ENCODE assay signal across 1 cellular context in the genomic region with DNA sequence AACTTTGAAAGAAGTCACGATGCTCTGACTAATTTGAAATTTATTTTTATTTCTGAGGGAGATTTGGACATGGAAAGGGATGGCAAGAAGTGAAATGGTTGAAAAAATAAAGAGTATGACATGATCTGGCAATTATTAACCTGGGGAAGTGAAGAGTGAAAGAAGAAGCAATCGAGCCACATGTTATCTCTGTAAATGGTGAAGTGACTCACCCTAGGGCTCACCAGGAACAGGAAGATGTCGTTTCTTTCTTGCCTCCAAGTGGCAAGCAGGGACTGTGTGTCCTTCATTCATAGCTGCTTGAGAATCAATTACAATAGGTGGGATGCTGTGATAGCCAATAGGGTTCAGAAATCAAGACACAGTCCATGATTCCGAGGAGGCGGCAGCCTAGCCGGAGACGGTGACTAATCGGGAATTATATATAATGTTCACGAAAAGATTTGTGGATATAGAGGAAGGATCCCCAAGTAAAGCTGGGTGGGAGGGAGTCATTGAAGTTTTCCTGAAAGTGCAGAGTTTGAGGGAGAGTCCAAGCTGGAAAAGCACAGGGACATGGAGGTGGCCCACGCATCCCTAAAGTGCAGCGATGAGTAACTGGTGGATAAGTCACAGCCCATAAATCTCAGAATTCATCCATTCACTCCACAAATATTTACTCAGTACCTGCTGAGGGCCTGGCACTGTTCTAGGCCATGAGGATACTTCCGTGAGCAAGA.
TF ChIP-seq lines count a peak whose summit lies in the region.

No MANE protein-coding gene starts in this region.

TF ChIP-seq in HepG2, 621 proteins besides CTCF, POLR2A, EP300 and RAD21 (continued from another document and continues in another):
- TF ChIP-seq SOX6 (IDR thresholded peaks at IDR 0.05) (no peak), SOX6 (CRISPR knock-in tag; IDR thresholded peaks at IDR 0.05) (peak; percentile 46), KAT7 (CRISPR knock-in tag; IDR thresholded peaks at IDR 0.05; ENCODE audit: borderline replicate concordance) (no peak), JDP2 (CRISPR knock-in tag; IDR thresholded peaks at IDR 0.05; ENCODE audit: borderline replicate concordance) (no peak), ZNF275 (CRISPR knock-in tag; IDR thresholded peaks at IDR 0.05; ENCODE audit: borderline replicate concordance) (no peak), ZNF850 (CRISPR knock-in tag; conservative IDR thresholded peaks at IDR 0.05) (no peak), RCOR2 (CRISPR knock-in tag; IDR thresholded peaks at IDR 0.05) (peak; percentile 59; the same call in 1 of the 2 replicates), LBX2 (CRISPR knock-in tag; IDR thresholded peaks at IDR 0.05; ENCODE audit: borderline replicate concordance) (no peak), SIX4 (CRISPR knock-in tag; IDR thresholded peaks at IDR 0.05) (0 out of 2 replicates have a peak, but pooled peaks have one; percentile 14), HIC2 (CRISPR knock-in tag; IDR thresholded peaks at IDR 0.05; ENCODE audit: low read depth) (no peak), ATF5 (CRISPR knock-in tag; IDR thresholded peaks at IDR 0.05; ENCODE audit: low read depth) (no peak), KIAA2018 (CRISPR knock-in tag; IDR thresholded peaks at IDR 0.05; ENCODE audit: borderline replicate concordance) (no peak), ARNT (IDR thresholded peaks at IDR 0.05) (no peak), HOXD1 (CRISPR knock-in tag; IDR thresholded peaks at IDR 0.05) (no peak), PRPF4 (IDR thresholded peaks at IDR 0.05; ENCODE audit: low read depth, low read length, poor library complexity, severe bottlenecking) (peak; percentile 27), ZNF34 (CRISPR knock-in tag; IDR thresholded peaks at IDR 0.05; ENCODE audit: borderline replicate concordance) (no peak), ZSCAN21 (CRISPR knock-in tag; IDR thresholded peaks at IDR 0.05; ENCODE audit: borderline replicate concordance) (no peak), ZNF317 (CRISPR knock-in tag; IDR thresholded peaks at IDR 0.05) (no peak), SNAI1 (CRISPR knock-in tag; IDR thresholded peaks at IDR 0.05; ENCODE audit: borderline replicate concordance) (no peak), ZNF230 (CRISPR knock-in tag; IDR thresholded peaks at IDR 0.05) (no peak), KMT2B (CRISPR knock-in tag; IDR thresholded peaks at IDR 0.05) (no peak), ZNF292 (CRISPR knock-in tag; IDR thresholded peaks at IDR 0.05; ENCODE audit: borderline replicate concordance, low read depth) (no peak), PATZ1 (CRISPR knock-in tag; IDR thresholded peaks at IDR 0.05) (no peak), ZNF138 (CRISPR knock-in tag; IDR thresholded peaks at IDR 0.05; ENCODE audit: low read depth) (no peak), MXI1 (IDR thresholded peaks at IDR 0.05; ENCODE audit: borderline replicate concordance, low read depth, low read length) (peak; percentile 5; the same call in 1 of the 3 replicates), TFAP4 (IDR thresholded peaks at IDR 0.05; ENCODE audit: borderline replicate concordance, low read depth) (peak; percentile 60; the same call in 1 of the 2 replicates), GPBP1L1 (CRISPR knock-in tag; IDR thresholded peaks at IDR 0.05) (no peak), ZNF557 (CRISPR knock-in tag; IDR thresholded peaks at IDR 0.05) (no peak), FOXP1 (IDR thresholded peaks at IDR 0.05) (no peak), FOXP1 (CRISPR knock-in tag; IDR thresholded peaks at IDR 0.05) (no peak; the same call in 1 of the 2 replicates), KLF16 (CRISPR knock-in tag; IDR thresholded peaks at IDR 0.05) (peak in 1 of 2 experiments; percentile 52; a peak in 1 of 4 replicates), RXRB (CRISPR knock-in tag; IDR thresholded peaks at IDR 0.05; ENCODE audit: borderline replicate concordance) (peak; percentile 57; the same call in 1 of the 2 replicates)
- TF ChIP-seq, protein P1, sequence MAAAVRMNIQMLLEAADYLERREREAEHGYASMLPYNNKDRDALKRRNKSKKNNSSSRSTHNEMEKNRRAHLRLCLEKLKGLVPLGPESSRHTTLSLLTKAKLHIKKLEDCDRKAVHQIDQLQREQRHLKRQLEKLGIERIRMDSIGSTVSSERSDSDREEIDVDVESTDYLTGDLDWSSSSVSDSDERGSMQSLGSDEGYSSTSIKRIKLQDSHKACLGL (CRISPR knock-in tag; IDR thresholded peaks at IDR 0.05): no peak
- TF ChIP-seq, protein P2, sequence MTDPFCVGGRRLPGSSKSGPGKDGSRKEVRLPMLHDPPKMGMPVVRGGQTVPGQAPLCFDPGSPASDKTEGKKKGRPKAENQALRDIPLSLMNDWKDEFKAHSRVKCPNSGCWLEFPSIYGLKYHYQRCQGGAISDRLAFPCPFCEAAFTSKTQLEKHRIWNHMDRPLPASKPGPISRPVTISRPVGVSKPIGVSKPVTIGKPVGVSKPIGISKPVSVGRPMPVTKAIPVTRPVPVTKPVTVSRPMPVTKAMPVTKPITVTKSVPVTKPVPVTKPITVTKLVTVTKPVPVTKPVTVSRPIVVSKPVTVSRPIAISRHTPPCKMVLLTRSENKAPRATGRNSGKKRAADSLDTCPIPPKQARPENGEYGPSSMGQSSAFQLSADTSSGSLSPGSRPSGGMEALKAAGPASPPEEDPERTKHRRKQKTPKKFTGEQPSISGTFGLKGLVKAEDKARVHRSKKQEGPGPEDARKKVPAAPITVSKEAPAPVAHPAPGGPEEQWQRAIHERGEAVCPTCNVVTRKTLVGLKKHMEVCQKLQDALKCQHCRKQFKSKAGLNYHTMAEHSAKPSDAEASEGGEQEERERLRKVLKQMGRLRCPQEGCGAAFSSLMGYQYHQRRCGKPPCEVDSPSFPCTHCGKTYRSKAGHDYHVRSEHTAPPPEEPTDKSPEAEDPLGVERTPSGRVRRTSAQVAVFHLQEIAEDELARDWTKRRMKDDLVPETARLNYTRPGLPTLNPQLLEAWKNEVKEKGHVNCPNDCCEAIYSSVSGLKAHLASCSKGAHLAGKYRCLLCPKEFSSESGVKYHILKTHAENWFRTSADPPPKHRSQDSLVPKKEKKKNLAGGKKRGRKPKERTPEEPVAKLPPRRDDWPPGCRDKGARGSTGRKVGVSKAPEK (CRISPR knock-in tag; IDR thresholded peaks at IDR 0.05; ENCODE audit: borderline replicate concordance): no peak
